ENCODE assay signal across 8 cellular contexts in the genomic region with DNA sequence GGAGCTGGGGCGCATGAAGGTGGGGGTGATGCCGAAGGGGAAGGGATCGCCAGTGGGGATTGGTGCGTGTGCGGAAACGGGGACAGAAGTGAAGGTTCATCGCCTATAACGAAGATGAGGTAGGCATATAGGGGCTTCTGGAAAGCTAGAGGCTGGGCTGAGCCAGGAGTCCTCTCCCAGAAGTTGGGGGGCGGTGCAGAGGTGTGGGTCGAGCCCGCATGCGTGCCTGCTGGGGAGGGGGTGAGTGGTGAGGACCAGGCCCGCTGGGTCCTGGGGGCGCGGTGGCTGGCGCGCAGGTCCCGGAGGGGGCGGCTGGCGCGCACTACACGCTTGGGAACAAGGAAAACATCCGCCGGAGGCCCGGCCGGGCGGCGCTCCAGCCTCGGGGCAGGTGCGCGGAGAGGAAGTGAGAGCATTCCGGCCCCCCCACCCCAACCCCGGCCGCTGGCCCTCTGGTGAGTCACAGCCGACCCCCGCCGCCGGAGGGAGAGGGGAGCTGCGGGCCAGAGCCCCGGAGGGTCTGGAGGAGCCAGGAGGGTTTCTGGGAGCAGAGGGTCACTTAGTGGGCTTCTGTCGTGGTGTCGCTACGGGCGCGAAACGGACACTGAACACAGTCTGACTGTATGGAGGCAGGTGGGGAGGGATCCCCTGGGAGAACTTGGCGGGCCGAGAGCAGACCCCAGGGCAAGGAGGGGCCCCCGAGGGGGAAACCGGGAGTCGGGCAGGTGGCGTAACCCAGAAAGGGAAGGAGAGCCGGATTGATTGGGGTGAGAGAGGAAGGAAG. TPM values are rescaled to one million over a fixed set of nuclear protein-coding genes. Genes with fewer than 3 reads are reported as not detected.
A peak's percentile ranks its signal among the peaks of the same experiment; 100 is the strongest.
DNase-seq lines count a peak whose midpoint lies in the region; ATAC-seq and TF ChIP-seq lines count a peak whose summit lies in the region.

No MANE protein-coding gene starts in this region.

- peaks cover 15% of the 10 kb centered on the region for H3K79me2 ChIP-seq in mammary epithelial cell (ENCODE audit: insufficient read depth, low read length)

- 2% methylated on average over 10 of the region's 53 CpGs for WGBS in mammary epithelial cell (ENCODE audit: low coverage, missing lambda C conversion rate)
- 0 to 3% (median 1%) methylated on average over 32 to 53 of the region's 53 CpGs for WGBS in spleen, 5 donors

- ATAC-seq in GM21515 (IDR thresholded peaks at IDR 0.05; ENCODE audit: unreplicated experiment) (peak; percentile 53), HG03378 (IDR thresholded peaks at IDR 0.05; ENCODE audit: unreplicated experiment) (no peak)

- H3K4me3 ChIP-seq in mammary epithelial cell (replicated peaks in 1 of 3; ENCODE audit: insufficient read depth in 1 of 3, low read depth in 2 of 3, low read length in 3 of 3), result peak overlapping the region; percentile 55 to 70 (median 64)
- H3K4me3 ChIP-seq in spleen, result peak overlapping the region; percentile 41 to 75 (median 64)

- TF ChIP-seq POLR2A in spleen (IDR thresholded peaks at IDR 0.05), result no peak

- CTCF ChIA-PET in mammary epithelial cell (lab: Charles Lee; ENCODE audit: low non-redundant PET), result interaction anchor here (0.7 to 1.0 kb wide), 3 partner anchors 42 to 153 kb away, joined by 3 to 4 read pairs (median 3); no protein-coding TSS in a partner anchor

- peak overlapping the region; percentile 75 for H3K27ac ChIP-seq in mammary epithelial cell (ENCODE audit: insufficient read depth, low read depth, low read length)
- H3K27ac ChIP-seq in spleen, result peak overlapping the region; percentile 83 to 96 (median 90)

- intact Hi-C loops in mammary epithelial cell (cut with micrococcal nuclease) (loop anchor here (2.0 kb wide), 1 partner anchor 14 kb away; no protein-coding TSS in a partner anchor), spleen (cut with DNase I; ENCODE audit: low total_unique reads) (no loop called here)

- BruUV-seq in mammary epithelial cell (replicated peaks; lab: Mats Ljungman, UMichigan), result no TSS peak

- peak; percentile 85 for DNase-seq in DMS53 (lab: John Stamatoyannopoulos, UW)
- peak; percentile 48 for DNase-seq in KG1 (lab: John Stamatoyannopoulos, UW)
- peak; percentile 14 for DNase-seq in T follicular helper cell (ENCODE audit: low read depth)
- peak; percentile 46 for DNase-seq in mammary epithelial cell
- peak; percentile 86 for DNase-seq in islet precursor cell
- DNase-seq in spleen, result peak; percentile 95

- H3K27me3 ChIP-seq in mammary epithelial cell (ENCODE audit: insufficient read depth, low read length) (no peaks in the 10 kb centered on the region), spleen (replicated peaks in 1 of 7) (no peaks in the 10 kb centered on the region)

- H3K36me3 ChIP-seq in mammary epithelial cell (ENCODE audit: insufficient read depth, low read length), result peaks cover 17% of the 10 kb centered on the region
- peaks cover 0 to 37% (median 26%) of the 10 kb centered on the region in 6 donors for H3K36me3 ChIP-seq in spleen

- in situ Hi-C loops in mammary epithelial cell (cut with MboI; ENCODE audit: low sequenced_read_pairs in 2 of 2), result no loop called here

- dilution Hi-C loops in mammary epithelial cell (cut with HindIII; ENCODE audit: low sequenced_read_pairs), result no loop called here

- H3K4me2 ChIP-seq in mammary epithelial cell (ENCODE audit: insufficient read depth, low read depth, low read length), result peak overlapping the region; percentile 98

- H4K20me1 ChIP-seq in mammary epithelial cell (ENCODE audit: insufficient read depth, low read length), result no peaks in the 10 kb centered on the region

- H3K9me3 ChIP-seq in mammary epithelial cell (replicated peaks; ENCODE audit: insufficient read depth, low read length) (no peaks in the 10 kb centered on the region), spleen (no peaks in the 10 kb centered on the region)

- TF ChIP-seq CTCF in mammary epithelial cell (conservative IDR thresholded peaks at IDR 0.05 in 1 of 2, IDR thresholded peaks at IDR 0.05 in 1 of 2; ENCODE audit: extremely low read depth in 1 of 2, insufficient read depth in 1 of 2, low read depth in 1 of 2, low read length in 2 of 2) (no peak), spleen (IDR thresholded peaks at IDR 0.05 in 8 of 11, conservative IDR thresholded peaks at IDR 0.05 in 3 of 11) (peak in 3 of 11 experiments; percentile 7 to 60 (median 37))

- H3K4me1 ChIP-seq in mammary epithelial cell (ENCODE audit: insufficient read depth, low read length), result peaks cover 26% of the 10 kb centered on the region
- H3K4me1 ChIP-seq in spleen, result peaks cover 24 to 65% (median 34%) of the 10 kb centered on the region in 6 donors

- H2AFZ ChIP-seq in mammary epithelial cell (ENCODE audit: low read depth, low read length), result peak overlapping the region; percentile 89

- H3K9ac ChIP-seq in mammary epithelial cell (ENCODE audit: insufficient read depth, low read length), result peak overlapping the region; percentile 69

RNA-seq across cellular contexts. Expression of a gene that starts 2.9 kb away (rescaled TPM):
- total RNA-seq in mammary epithelial cell (not detected), spleen (not detected)
- polyA plus RNA-seq in mammary epithelial cell (not detected), spleen (1 to 10 TPM in 1 of 3 donors, under 1 TPM in 2; 0.58 to 1.6 (median 0.63) TPM)
- not detected for polyA minus RNA-seq in mammary epithelial cell

RNA-seq across cellular contexts. Expression of a gene that starts 7.8 kb away (rescaled TPM):
- total RNA-seq in mammary epithelial cell, result 10 to 100 TPM; 20.5 to 42.3 TPM
- polyA plus RNA-seq in mammary epithelial cell, result 20.1 TPM
- polyA minus RNA-seq in mammary epithelial cell, result 45.3 TPM
- total RNA-seq in spleen, result 10 to 100 TPM; 19.7 to 29.2 (median 22.0) TPM
- polyA plus RNA-seq in spleen, result 1 to 10 TPM; 2.2 to 9.5 (median 2.5) TPM

RNA-seq across cellular contexts. Expression of a gene that starts 7.9 kb away (rescaled TPM):
- total RNA-seq in mammary epithelial cell, result 10 to 100 TPM; 41.0 to 49.8 TPM
- 30.3 TPM for polyA plus RNA-seq in mammary epithelial cell
- polyA minus RNA-seq in mammary epithelial cell, result 32.5 TPM
- total RNA-seq in spleen, result 100 to 1,000 TPM in 1 of 7 donors, 10 to 100 TPM in 6; 70.5 to 111 (median 74.3) TPM
- 10 to 100 TPM; 22.8 to 40.9 (median 37.9) TPM for polyA plus RNA-seq in spleen

RNA-seq across cellular contexts. Expression of a gene that starts 24.5 kb away (rescaled TPM):
- total RNA-seq in mammary epithelial cell (10 to 100 TPM; 45.4 to 60.8 TPM), spleen (10 to 100 TPM; 21.8 to 35.9 (median 26.0) TPM)
- polyA plus RNA-seq in mammary epithelial cell (38.3 TPM), spleen (10 to 100 TPM; 14.7 to 26.7 (median 20.9) TPM)
- polyA minus RNA-seq in mammary epithelial cell, result 34.8 TPM

RNA-seq across cellular contexts. Expression of a gene that starts 24.9 kb away (rescaled TPM):
- 100 to 1,000 TPM; 202 to 213 TPM for total RNA-seq in mammary epithelial cell
- 128 TPM for polyA plus RNA-seq in mammary epithelial cell
- 264 TPM for polyA minus RNA-seq in mammary epithelial cell
- total RNA-seq in spleen, result 100 to 1,000 TPM; 356 to 881 (median 592) TPM
- 100 to 1,000 TPM in 1 of 3 donors, 10 to 100 TPM in 2; 79.9 to 122 (median 95.5) TPM for polyA plus RNA-seq in spleen

Comparison
In these comparisons a context has a peak if more than half of its experiments do, and no peak if none do; other contexts are left out.
1. DNase-seq: peak in every context shown above with its lines; median percentile 95 in spleen; 86 in islet precursor cell; 85 in DMS53; 48 in KG1; 46 in mammary epithelial cell; 14 in T follicular helper cell.